ENCODE assay signal across 8 cellular contexts in genomic region chrX:44343412-44343942, GRCh38. TPM values are rescaled to one million over a fixed set of nuclear protein-coding genes. Genes with fewer than 3 reads are reported as not detected.
A peak's percentile ranks its signal among the peaks of the same experiment; 100 is the strongest.
DNase-seq lines count a peak whose midpoint lies in the region; ATAC-seq, FAIRE-seq and TF ChIP-seq lines count a peak whose summit lies in the region.

TSS of gene EFHC2 (minus strand) at chrX:44343672. CDS start at chrX:44343588, 84 bp downstream.

- TF ChIP-seq CTCF in cardiac fibroblast (IDR thresholded peaks at IDR 0.05; ENCODE audit: low read depth, low read length): no peak
- no peak for TF ChIP-seq CTCF in kidney epithelial cell (IDR thresholded peaks at IDR 0.05; ENCODE audit: insufficient read depth, low read length, poor library complexity, severe bottlenecking)

- no peak for TF ChIP-seq POLR2A in GM12891 (IDR thresholded peaks at IDR 0.05; ENCODE audit: low read depth, low read length)

- no peaks in the 10 kb centered on the region for H3K27me3 ChIP-seq in H7 (ENCODE audit: control insufficient read depth, insufficient read depth, low read length)
- no peaks in the 10 kb centered on the region for H3K27me3 ChIP-seq in kidney epithelial cell (ENCODE audit: control insufficient read depth, insufficient read depth, low read length)

- FAIRE-seq in GM12891 (lab: Jason Lieb, UNC): no peak

- no peak for ATAC-seq in HG03108 (IDR thresholded peaks at IDR 0.05; ENCODE audit: unreplicated experiment)

- H3K36me3 ChIP-seq in H7 (replicated peaks; ENCODE audit: control insufficient read depth, insufficient read depth, low read length): no peaks in the 10 kb centered on the region
- no peaks in the 10 kb centered on the region for H3K36me3 ChIP-seq in kidney epithelial cell (ENCODE audit: control insufficient read depth, insufficient read depth, low read length)

- peak; percentile 65 for DNase-seq in H7
- peak; percentile 61 for DNase-seq in UCSD-AML1 (lab: John Stamatoyannopoulos, UW; ENCODE audit: unreplicated experiment)
- DNase-seq in cardiac fibroblast (ENCODE audit: low read depth in 2 of 2): peak in 1 of 2 donors; percentile 34
- DNase-seq in kidney epithelial cell (ENCODE audit: low read depth): no peak
- peak; percentile 36 for DNase-seq in stimulated activated CD4-positive, alpha-beta T cell treated with anti-CD3 and anti-CD28 coated beads, Interleukin-4, amount 100 ng/mL, for 1 hour
- DNase-seq in GM12891 (ENCODE audit: insufficient read length, low spot score): no peak
- no peak for DNase-seq in HCEC 1CT

- H3K4me3 ChIP-seq in H7 (ENCODE audit: insufficient read depth, low read depth, low read length) (peak within 1 kb of the TSS; percentile 46), cardiac fibroblast (replicated peaks in 1 of 2; ENCODE audit: low read depth in 2 of 2, low read length in 2 of 2) (peak within 1 kb of the TSS; percentile 26 to 42), kidney epithelial cell (ENCODE audit: low read depth, low read length) (peak within 1 kb of the TSS; percentile 57)

TF ChIP-seq in GM12891, 5 proteins besides CTCF, POLR2A, EP300 and RAD21:
- no peak for TF ChIP-seq POU2F2 (IDR thresholded peaks at IDR 0.05; ENCODE audit: low read depth, low read length)
- no peak for TF ChIP-seq PAX5 (IDR thresholded peaks at IDR 0.05; ENCODE audit: insufficient read depth, low read length, severe bottlenecking)
- TF ChIP-seq SPI1 (IDR thresholded peaks at IDR 0.05; ENCODE audit: low read depth, low read length): no peak
- no peak for TF ChIP-seq POLR2AphosphoS5 (IDR thresholded peaks at IDR 0.05; ENCODE audit: low read depth, low read length)
- no peak for TF ChIP-seq TAF1 (IDR thresholded peaks at IDR 0.05; ENCODE audit: low read depth, low read length)
TF ChIP-seq in GM12891: peak in this region for 0.

RNA-seq across cellular contexts. Expression of gene EFHC2, which starts in this region (rescaled TPM):
- total RNA-seq in H7 (2014; rRNA removed; shearing (Covaris generic)): 0.69 and 0.89 TPM in 2 replicates
- 0.71 TPM in 1 of 2 replicates, not detected in the other for total RNA-seq in kidney epithelial cell
- polyA plus RNA-seq in GM12891 (2012; ENCODE audit: low read depth, missing spikeins): not detected

Comparison
In these comparisons a context has a peak if more than half of its experiments do, and no peak if none do; other contexts are left out.
1. Peak in DNase-seq and H3K4me3 ChIP-seq in H7; RNA of the gene not detected or under 1 TPM.
2. DNase-seq: peak in UCSD-AML1 (single experiment) and stimulated activated CD4-positive, alpha-beta T cell treated with anti-CD3 and anti-CD28 coated beads, Interleukin-4, amount 100 ng/mL, for 1 hour (single experiment); none in kidney epithelial cell (single experiment), GM12891 (single experiment) and HCEC 1CT (single experiment).
3. Peak in every context shown above with its lines, with median percentiles within 50 percentile points of each other: H3K4me3 ChIP-seq.